ENCODE assay signal across 8 cellular contexts in genomic region chr7:25496394-25497103, GRCh38.
DNase-seq lines count a peak whose midpoint lies in the region; ATAC-seq, FAIRE-seq and TF ChIP-seq lines count a peak whose summit lies in the region.

No MANE protein-coding gene starts in this region.

- TF ChIP-seq EP300 in transverse colon (IDR thresholded peaks at IDR 0.05; ENCODE audit: low read depth): no peak

- TF ChIP-seq CTCF in upper lobe of right lung (IDR thresholded peaks at IDR 0.05): no peak
- TF ChIP-seq CTCF in transverse colon (IDR thresholded peaks at IDR 0.05): no peak

- no peak for TF ChIP-seq POLR2A in transverse colon (IDR thresholded peaks at IDR 0.05)

- H3K9me3 ChIP-seq in upper lobe of right lung: no peaks in the 10 kb centered on the region
- H3K9me3 ChIP-seq in transverse colon: no peaks in the 10 kb centered on the region

- H3K27me3 ChIP-seq in upper lobe of right lung: no peaks in the 10 kb centered on the region
- H3K27me3 ChIP-seq in transverse colon: no peaks in the 10 kb centered on the region

- peak overlapping the region; percentile 69 to 95 (median 84) for H3K4me3 Mint-ChIP-seq in IgD-negative memory B cell

- H3K27ac Mint-ChIP-seq in IgD-negative memory B cell: peak overlapping the region; percentile 55 to 95 (median 91)

- WGBS in transverse colon (ENCODE audit: low coverage in 1 of 2), 2 donors: 79 to 89% methylated on average over 11 to 13 of the region's 13 CpGs

- no peak for FAIRE-seq in frontal cortex (lab: Jason Lieb, UNC)

- H3K36me3 Mint-ChIP-seq in IgD-negative memory B cell: no peaks in the 10 kb centered on the region

- intact Hi-C loops in upper lobe of right lung (cut with DNase I) (no loop called here), transverse colon (cut with DNase I; ENCODE audit: low total_unique reads) (no loop called here)

- H3K27me3 Mint-ChIP-seq in IgD-negative memory B cell: no peaks in the 10 kb centered on the region

- ATAC-seq in GM19468 (IDR thresholded peaks at IDR 0.05; ENCODE audit: extremely low read depth, unreplicated experiment) (peak; percentile 28), upper lobe of right lung (peak; percentile 53)

- H3K4me1 ChIP-seq in upper lobe of right lung: peaks cover 4% of the 10 kb centered on the region
- H3K4me1 ChIP-seq in transverse colon: peaks cover 0 to 20% (median 0%) of the 10 kb centered on the region in 4 donors

- peak overlapping the region; percentile 70 for H3K27ac ChIP-seq in cingulate gyrus (ENCODE audit: low read depth, low read length)
- peak overlapping the region; percentile 61 for H3K27ac ChIP-seq in upper lobe of right lung
- H3K27ac ChIP-seq in transverse colon: peak overlapping the region in 2 of 4 donors; percentile 39 to 40

- H3K36me3 ChIP-seq in upper lobe of right lung (no peaks in the 10 kb centered on the region), transverse colon (no peaks in the 10 kb centered on the region)

- in situ Hi-C loops in transverse colon (cut with MboI; ENCODE audit: low pct_ligation_motif_present in 1 of 4, low pct_unique_long_range_greater_than_20kb in 1 of 4, low sequenced_read_pairs in 3 of 4): no loop called here

- H3K4me1 Mint-ChIP-seq in IgD-negative memory B cell: peaks cover 8 to 14% (median 9%) of the 10 kb centered on the region in 3 donors

- H3K4me3 ChIP-seq in upper lobe of right lung (no peak overlapping the region), transverse colon (peak overlapping the region in 1 of 4 donors; percentile 5)

- DNase-seq in CMK (ENCODE audit: low read depth): peak; percentile 26
- DNase-seq in upper lobe of right lung: no peak
- DNase-seq in frontal cortex (ENCODE audit: low spot score in 2 of 2): no peak
- no peak for DNase-seq in mesenteric fat pad (ENCODE audit: low spot score)
- no peak for DNase-seq in transverse colon

- H3K9me3 Mint-ChIP-seq in IgD-negative memory B cell: no peaks in the 10 kb centered on the region
